In the genomic region with DNA sequence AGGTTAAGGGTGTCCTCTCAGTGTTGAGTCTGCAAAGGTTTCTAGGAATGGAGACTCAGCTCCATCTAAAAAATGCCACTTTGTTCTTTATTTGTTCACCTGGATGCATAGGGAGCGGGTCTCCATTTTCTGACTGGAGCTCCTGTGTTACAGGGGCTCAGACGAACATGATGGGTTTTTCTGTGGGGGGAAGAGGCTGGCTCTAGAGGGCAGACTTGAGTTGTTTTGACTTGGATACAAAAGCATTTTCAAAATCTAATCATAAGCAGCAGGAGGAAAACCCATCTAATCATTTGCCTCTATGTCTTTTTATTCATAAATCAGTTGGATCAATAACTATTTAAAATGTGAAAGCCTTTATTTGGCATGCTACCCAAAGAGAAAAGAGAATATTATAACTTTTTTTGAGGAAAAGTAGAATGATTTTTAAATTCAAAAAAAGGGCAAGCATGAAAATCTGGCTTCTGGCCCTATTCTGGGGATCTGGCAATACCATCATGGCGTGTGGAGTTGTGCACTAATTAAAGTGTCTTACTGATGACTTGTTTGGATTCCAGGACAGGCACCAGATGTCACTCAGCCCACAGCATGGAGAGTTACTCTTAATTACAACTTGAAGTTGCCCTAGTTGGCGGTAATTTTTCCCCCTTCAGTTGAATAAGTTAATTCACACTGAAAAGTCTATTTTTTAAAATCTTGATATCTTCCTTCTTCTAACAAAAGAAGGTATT, we compare ENCODE assay signal across 10 cellular contexts.
A peak's percentile ranks its signal among the peaks of the same experiment; 100 is the strongest.
DNase-seq lines count a peak whose midpoint lies in the region; ATAC-seq and TF ChIP-seq lines count a peak whose summit lies in the region.
"Had no signal": no experiment of that assay in that cellular context is flagged by ENCODE, and none has a peak within 500 bp of the region (broad histone marks: within the 10 kb centered on the region; RNA-seq: fewer than 3 reads in every experiment).

No MANE protein-coding gene starts in this region.

- H3K4me2 ChIP-seq in trophoblast cell (ENCODE audit: low read length) = no peak overlapping the region

- ATAC-seq in GM19395 (IDR thresholded peaks at IDR 0.05; ENCODE audit: unreplicated experiment) (no peak), HG03097 (IDR thresholded peaks at IDR 0.05; ENCODE audit: low FRiP score, unreplicated experiment) (no peak)

- peak overlapping the region; percentile 67 for H3K27ac ChIP-seq in trophoblast cell (ENCODE audit: low read depth, low read length)
- H3K27ac ChIP-seq: parathyroid adenoma had no signal

- H3K9ac ChIP-seq in trophoblast cell (ENCODE audit: low read length) = no peak overlapping the region
- H3K9ac ChIP-seq: parathyroid adenoma had no signal

- peak; percentile 23 for DNase-seq in DMS 273 (lab: John Stamatoyannopoulos, UW; ENCODE audit: unreplicated experiment)
- no peak for DNase-seq in DMS 273 treated with DMSO at 0.1 percent for 48 hours (lab: John Stamatoyannopoulos, UW)
- DNase-seq in LNCaP clone FGC (ENCODE audit: low read depth) = no peak
- DNase-seq in ecto neural progenitor cell (ENCODE audit: low spot score) = peak; percentile 51
- DNase-seq in trophoblast cell = peak; percentile 8 to 10
- DNase-seq in activated T-cell treated with anti-CD3 and anti-CD28 coated beads, Interleukin-2, amount 50 U/mL, for 1 hour = no peak
- DNase-seq: activated gamma-delta T cell treated with Interleukin-2 at 50 U/mL for 16 hours had no signal

- peaks cover 24% of the 10 kb centered on the region for H3K79me1 ChIP-seq in trophoblast cell (ENCODE audit: low read length)

- no peaks in the 10 kb centered on the region for H3K36me3 ChIP-seq in trophoblast cell (ENCODE audit: control insufficient read depth in 1 of 2, insufficient read depth in 2 of 2, low read length in 2 of 2)

- no peak overlapping the region for H3K23ac ChIP-seq in trophoblast cell (ENCODE audit: low read length)

- no peaks in the 10 kb centered on the region for H3K27me3 ChIP-seq in trophoblast cell (ENCODE audit: insufficient read depth, low read length)

- peak overlapping the region; percentile 93 for H2BK120ac ChIP-seq in trophoblast cell (ENCODE audit: insufficient read depth, low read length, poor library complexity)

- H3K79me2 ChIP-seq in trophoblast cell (ENCODE audit: control insufficient read depth, insufficient read depth, low read length, poor library complexity) = no peaks in the 10 kb centered on the region
- H3K79me2 ChIP-seq: parathyroid adenoma had no signal

- no peaks in the 10 kb centered on the region for H3K9me3 ChIP-seq in trophoblast cell (ENCODE audit: insufficient read depth, low read depth, low read length)

- peak overlapping the region; percentile 85 for H2BK12ac ChIP-seq in trophoblast cell (ENCODE audit: low read length)

- peak overlapping the region; percentile 87 for H2BK5ac ChIP-seq in trophoblast cell (ENCODE audit: low read depth, low read length, poor library complexity)

- TF ChIP-seq CTCF in LNCaP clone FGC (IDR thresholded peaks at IDR 0.05; ENCODE audit: control insufficient read depth, extremely low read depth, insufficient read depth) = peak; percentile 57

- H3K14ac ChIP-seq in trophoblast cell (ENCODE audit: low read length) = peak overlapping the region; percentile 54

- H3K18ac ChIP-seq in trophoblast cell (ENCODE audit: low read length) = no peak overlapping the region

- no CpG with 5 or more reads among the region's 4 CpGs for WGBS in trophoblast cell (ENCODE audit: extremely low coverage, insufficient coverage, insufficient read length)

- no peak overlapping the region for H2AFZ ChIP-seq in trophoblast cell (ENCODE audit: insufficient read depth, low read length, poor library complexity)
- H2AFZ ChIP-seq: parathyroid adenoma had no signal

- peak overlapping the region; percentile 32 for H4K12ac ChIP-seq in trophoblast cell (ENCODE audit: low read depth, low read length)

- H3K4ac ChIP-seq in trophoblast cell (ENCODE audit: low read depth, low read length) = peak overlapping the region; percentile 64

- peaks cover 9 to 21% of the 10 kb centered on the region in 2 experiments for H3K4me1 ChIP-seq in trophoblast cell (ENCODE audit: control insufficient read depth in 1 of 2, insufficient read depth in 2 of 2, low read length in 2 of 2)
- H3K4me1 ChIP-seq: parathyroid adenoma had no signal

- H3K4me3 ChIP-seq in LNCaP clone FGC (ENCODE audit: low read depth, low read length) (no peak overlapping the region), trophoblast cell (ENCODE audit: low read depth, low read length) (no peak overlapping the region)

- H2AK5ac ChIP-seq in trophoblast cell (ENCODE audit: low read length) = peak overlapping the region; percentile 45

- H4K8ac ChIP-seq in trophoblast cell (ENCODE audit: low read depth, low read length) = peak overlapping the region; percentile 44

- peak overlapping the region; percentile 84 for H4K91ac ChIP-seq in trophoblast cell (ENCODE audit: low read depth, low read length)

Comparison
In these comparisons a context has a peak if more than half of its experiments do, and no peak if none do; other contexts are left out.
1. DNase-seq: peak in DMS 273 (single experiment), ecto neural progenitor cell (single experiment) and trophoblast cell (2 of 2); none in DMS 273 treated with DMSO at 0.1 percent for 48 hours (single experiment), LNCaP clone FGC (single experiment) and activated T-cell treated with anti-CD3 and anti-CD28 coated beads, Interleukin-2, amount 50 U/mL, for 1 hour (single experiment).